ENCODE assay signal across 9 cellular contexts in genomic region chr19:43575955-43576451, GRCh38. TPM values are rescaled to one million over a fixed set of nuclear protein-coding genes. Genes with fewer than 3 reads are reported as not detected.
DNase-seq lines count a peak whose midpoint lies in the region; ATAC-seq and TF ChIP-seq lines count a peak whose summit lies in the region.
"Had no signal": no experiment of that assay in that cellular context is flagged by ENCODE, and none has a peak within 500 bp of the region (broad histone marks: within the 10 kb centered on the region; RNA-seq: fewer than 3 reads in every experiment).

No MANE protein-coding gene starts in this region.

- no peaks in the 10 kb centered on the region for H3K9me3 ChIP-seq in DOHH2 (ENCODE audit: control insufficient read depth, insufficient read depth, low read length)

- peaks cover 17% of the 10 kb centered on the region for H3K4me1 ChIP-seq in DOHH2 (ENCODE audit: control insufficient read depth, low read length)

- H3K27ac ChIP-seq in DOHH2 (ENCODE audit: low read depth, low read length) (no peak overlapping the region), cingulate gyrus (ENCODE audit: low read depth, low read length) (peak overlapping the region; percentile 58)

- peak overlapping the region; percentile 59 for H3K4me2 ChIP-seq in DOHH2 (ENCODE audit: low read length)

- no peaks in the 10 kb centered on the region for H3F3A ChIP-seq in DOHH2 (ENCODE audit: control insufficient read depth, insufficient read depth)

- no peak for TF ChIP-seq CTCF in DOHH2 (IDR thresholded peaks at IDR 0.05; ENCODE audit: low read depth, low read length, poor library complexity, severe bottlenecking)

- H3K79me2 ChIP-seq in DOHH2 (ENCODE audit: control insufficient read depth, low read length) = peaks cover 22% of the 10 kb centered on the region

- intact Hi-C loops in sciatic nerve (cut with DNase I) = no loop called here

- peak overlapping the region; percentile 61 to 99 (median 82) for H3K4me3 Mint-ChIP-seq in naive B cell

- H3K4me3 ChIP-seq in DOHH2 (ENCODE audit: low read length) = peak overlapping the region; percentile 57

- peaks cover 17% of the 10 kb centered on the region for H3K36me3 ChIP-seq in DOHH2 (ENCODE audit: control insufficient read depth, low read length)

- ATAC-seq in naive B cell (ENCODE audit: low read depth in 2 of 2) = peak in 1 of 2 donors; percentile 1
- no peak for ATAC-seq in GM21423 (IDR thresholded peaks at IDR 0.05; ENCODE audit: unreplicated experiment)
- no peak for ATAC-seq in sciatic nerve

- peak overlapping the region; percentile 60 to 99 (median 98) for H3K27ac Mint-ChIP-seq in naive B cell

- H3K27me3 Mint-ChIP-seq in naive B cell = no peaks in the 10 kb centered on the region

- DNase-seq in NCI-H146 treated with DMSO at 0.1 percent for 48 hours (lab: John Stamatoyannopoulos, UW; ENCODE audit: unreplicated experiment) (peak; percentile 74), naive B cell (no peak), AG20443 (ENCODE audit: low spot score) (no peak), SW 1271 (lab: John Stamatoyannopoulos, UW) (no peak), sciatic nerve (ENCODE audit: low spot score) (no peak)

- H4K20me1 ChIP-seq in DOHH2 (ENCODE audit: control insufficient read depth, insufficient read depth, low read depth, low read length) = no peaks in the 10 kb centered on the region

- H3K9me3 Mint-ChIP-seq in naive B cell = no peaks in the 10 kb centered on the region

- H3K4me1 Mint-ChIP-seq in naive B cell = peaks cover 48 to 59% (median 49%) of the 10 kb centered on the region in 3 donors

- no peaks in the 10 kb centered on the region for H3K9me2 ChIP-seq in DOHH2 (replicated peaks; ENCODE audit: control insufficient read depth, low read length)

- peaks cover 8% of the 10 kb centered on the region; the same call in 1 of the 2 replicates for H3K27me3 ChIP-seq in DOHH2 (ENCODE audit: control insufficient read depth, low read length)

- peaks cover 0 to 8% of the 10 kb centered on the region in 2 donors for H3K36me3 Mint-ChIP-seq in naive B cell

RNA-seq across cellular contexts. Expression of gene PINLYP, which starts 0.4 kb away (rescaled TPM):
- polyA plus RNA-seq in naive B cell (ENCODE audit: low read depth in 6 of 6) = 1 to 10 TPM in 5 of 6 donors, not detected in 1; 1.1 to 2.6 (median 2.0) TPM
- 8.0 TPM for total RNA-seq in sciatic nerve

RNA-seq across cellular contexts. Expression of gene XRCC1, which starts 0.7 kb away (rescaled TPM):
- 10 to 100 TPM; 24.4 to 32.4 (median 29.6) TPM for polyA plus RNA-seq in naive B cell (ENCODE audit: low read depth in 6 of 6)
- 24.8 TPM for total RNA-seq in sciatic nerve

RNA-seq across cellular contexts. Expression of gene IRGQ, which starts 19.9 kb away (rescaled TPM):
- polyA plus RNA-seq in naive B cell (ENCODE audit: low read depth in 6 of 6) = 1 to 10 TPM in 4 of 6 donors, under 1 TPM in 1, not detected in 1; 0.93 to 2.4 (median 1.3) TPM
- 22.2 TPM for total RNA-seq in sciatic nerve

RNA-seq across cellular contexts. Expression of gene ZNF576, which starts 20.4 kb away (rescaled TPM):
- polyA plus RNA-seq in naive B cell (ENCODE audit: low read depth in 6 of 6) = 10 to 100 TPM in 3 of 6 donors, 1 to 10 TPM in 3; 2.3 to 13.6 (median 10.1) TPM
- 14.3 TPM for total RNA-seq in sciatic nerve

RNA-seq across cellular contexts. Expression of gene SRRM5, which starts 35.9 kb away (rescaled TPM):
- under 1 TPM in 3 of 6 donors, not detected in 3; 0.24 to 0.73 (median 0.25) TPM for polyA plus RNA-seq in naive B cell (ENCODE audit: low read depth in 6 of 6)
- total RNA-seq in sciatic nerve = 0.58 TPM
- total RNA-seq: HT1080 had no signal
